Comparison of ENCODE assay signal across 1 cellular context in the genomic region with DNA sequence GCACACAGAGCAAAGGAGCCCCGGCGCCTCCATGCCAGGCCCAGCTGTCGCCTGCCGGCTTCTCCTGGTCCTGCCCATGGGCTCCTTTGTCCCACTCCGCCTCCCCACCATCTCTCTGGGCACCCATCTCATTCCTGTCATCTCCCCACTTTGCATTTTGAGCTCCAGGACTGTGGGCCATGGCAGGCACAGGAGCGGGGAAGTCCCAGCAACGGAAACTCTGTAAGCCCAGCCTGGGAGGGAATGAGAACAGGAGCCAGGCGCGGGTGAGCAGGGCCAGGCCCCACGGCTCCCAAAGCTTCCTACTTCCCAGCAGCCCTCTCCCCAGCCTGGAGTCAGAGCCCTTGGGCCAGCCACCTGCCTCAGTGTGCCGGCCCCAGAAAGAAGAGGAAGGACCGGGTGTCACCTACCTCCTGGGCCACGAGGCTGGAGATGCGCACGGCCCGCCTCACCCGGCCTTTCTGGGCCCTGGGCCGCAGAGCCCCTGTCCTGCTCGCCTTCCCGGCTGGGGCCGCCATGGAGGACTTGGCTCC.
A peak's percentile ranks its signal among the peaks of the same experiment; 100 is the strongest.
TF ChIP-seq lines count a peak whose summit lies in the region.

No MANE protein-coding gene starts in this region.

TF ChIP-seq in H1, 55 proteins besides CTCF, POLR2A, EP300 and RAD21:
- no peak for TF ChIP-seq USF2 (IDR thresholded peaks at IDR 0.05; ENCODE audit: low read length)
- TF ChIP-seq SIN3A (conservative IDR thresholded peaks at IDR 0.05 in 1 of 2, IDR thresholded peaks at IDR 0.05 in 1 of 2; ENCODE audit: low read depth in 1 of 2, low read length in 2 of 2): no peak
- 0 out of 2 replicates have a peak, but pooled peaks have one; percentile 7 for TF ChIP-seq GABPA (IDR thresholded peaks at IDR 0.05; ENCODE audit: borderline replicate concordance, insufficient read depth, low read length)
- TF ChIP-seq CEBPB (IDR thresholded peaks at IDR 0.05; ENCODE audit: low read depth, low read length): no peak
- no peak for TF ChIP-seq KDM4A (IDR thresholded peaks at IDR 0.05; ENCODE audit: low read depth, low read length, severe bottlenecking)
- TF ChIP-seq KDM5A (IDR thresholded peaks at IDR 0.05; ENCODE audit: low read length): no peak
- TF ChIP-seq GTF2F1 (IDR thresholded peaks at IDR 0.05; ENCODE audit: borderline replicate concordance, low read depth, low read length): no peak
- TF ChIP-seq RFX5 (IDR thresholded peaks at IDR 0.05; ENCODE audit: borderline replicate concordance, low read depth, low read length): no peak
